In the genomic region with DNA sequence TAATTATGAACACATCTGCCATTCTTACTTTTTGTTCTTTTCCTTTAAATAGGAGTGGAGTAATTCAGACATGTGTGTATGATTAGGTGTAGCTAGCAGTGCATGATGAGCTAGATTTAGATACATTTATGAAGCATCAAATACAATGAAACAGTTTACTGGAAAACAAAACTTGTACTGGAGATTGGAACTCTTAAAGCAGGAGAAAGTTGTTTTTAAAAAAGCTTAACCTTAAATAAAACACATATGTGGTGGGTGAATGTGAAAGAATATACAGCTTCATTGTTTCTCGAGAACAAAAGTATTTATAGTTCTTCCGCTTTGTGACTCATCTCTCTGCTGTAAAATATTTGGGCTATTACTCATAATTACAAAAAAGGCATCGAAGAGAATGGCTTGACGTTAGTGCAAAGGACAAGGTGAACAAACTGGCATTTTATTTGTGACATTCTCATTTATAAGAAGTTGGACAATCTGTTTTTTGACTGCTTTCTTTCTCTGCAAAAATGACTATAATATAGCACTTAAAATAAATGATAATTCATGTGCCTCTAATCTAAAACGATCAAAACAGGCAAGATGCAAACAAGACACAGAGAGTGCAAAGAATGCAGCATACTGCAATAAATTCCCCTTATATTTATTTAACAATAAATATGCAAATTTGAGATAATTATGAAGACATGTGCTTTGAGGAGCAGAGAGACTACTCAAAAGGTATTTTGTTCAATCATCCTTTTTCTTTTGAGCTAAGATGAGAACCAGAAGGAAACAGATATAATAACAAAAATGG, we compare ENCODE assay signal across 9 cellular contexts.
DNase-seq lines count a peak whose midpoint lies in the region; ATAC-seq and TF ChIP-seq lines count a peak whose summit lies in the region.
"Had no signal": no experiment of that assay in that cellular context is flagged by ENCODE, and none has a peak within 500 bp of the region (broad histone marks: within the 10 kb centered on the region; RNA-seq: fewer than 3 reads in every experiment).

No MANE protein-coding gene starts in this region.

- no peak overlapping the region for H3K4me3 Mint-ChIP-seq in neural crest cell

- no peaks in the 10 kb centered on the region for H3K27me3 Mint-ChIP-seq in neural crest cell (ENCODE audit: low read depth)

- no peak for TF ChIP-seq CTCF in SK-N-SH (IDR thresholded peaks at IDR 0.05)
- TF ChIP-seq CTCF in neural crest cell (conservative IDR thresholded peaks at IDR 0.05): no peak
- TF ChIP-seq CTCF in tibial artery (IDR thresholded peaks at IDR 0.05): no peak

- peak overlapping the region; percentile 40; the same call in 1 of the 2 replicates for H3K4me2 ChIP-seq in SK-N-SH

- H3K9me3 Mint-ChIP-seq in neural crest cell: peaks cover 8% of the 10 kb centered on the region

- peak in 1 of 2 experiments; percentile 68; a peak in 3 of 4 replicates for TF ChIP-seq EP300 in SK-N-SH (IDR thresholded peaks at IDR 0.05; ENCODE audit: borderline replicate concordance in 1 of 2, low read depth in 1 of 2, low read length in 1 of 2)

- H4K20me1 ChIP-seq in SK-N-SH (ENCODE audit: insufficient read depth): no peaks in the 10 kb centered on the region

- no peaks in the 10 kb centered on the region for H3K9me3 ChIP-seq in SK-N-SH
- no peaks in the 10 kb centered on the region for H3K9me3 ChIP-seq in tibial artery

- no peaks in the 10 kb centered on the region for H3K79me2 ChIP-seq in SK-N-SH (ENCODE audit: insufficient read depth)

- POLR2A ChIA-PET in SK-N-SH (lab: Yijun Ruan, JAX): no interaction called here

- H3K36me3 ChIP-seq in SK-N-SH (replicated peaks in 1 of 2; ENCODE audit: control insufficient read depth in 1 of 2, insufficient read depth in 2 of 2, low read length in 1 of 2): no peaks in the 10 kb centered on the region
- H3K36me3 ChIP-seq in tibial artery: no peaks in the 10 kb centered on the region

- peaks cover 3% of the 10 kb centered on the region for H3K36me3 Mint-ChIP-seq in neural crest cell (ENCODE audit: low read depth)

- H3K9me2 ChIP-seq in SK-N-SH: no peaks in the 10 kb centered on the region

- DNase-seq in SK-N-SH: no peak
- DNase-seq in neural crest cell (ENCODE audit: low read depth, low spot score): no peak
- DNase-seq in NCI-H446 (lab: John Stamatoyannopoulos, UW): no peak
- DNase-seq in tibial artery: no peak
- no peak for DNase-seq in activated naive CD4-positive, alpha-beta T cell (lab: John Stamatoyannopoulos, UW)
- no peak for DNase-seq in C1 segment of cervical spinal cord (lab: John Stamatoyannopoulos, UW)

- H3K27me3 ChIP-seq in SK-N-SH (ENCODE audit: insufficient read depth): no peaks in the 10 kb centered on the region
- no peaks in the 10 kb centered on the region for H3K27me3 ChIP-seq in tibial artery

- peak overlapping the region; percentile 85 to 91; a peak in 3 of 4 replicates for H3K27ac ChIP-seq in SK-N-SH (ENCODE audit: low read depth in 2 of 2, low read length in 1 of 2)
- H3K27ac ChIP-seq in tibial artery: no peak overlapping the region

- H3K4me1 Mint-ChIP-seq in neural crest cell: peaks cover 35% of the 10 kb centered on the region

- H3K4me1 ChIP-seq in SK-N-SH (ENCODE audit: control insufficient read depth in 1 of 2, insufficient read depth in 2 of 2, low read depth in 1 of 2, low read length in 1 of 2) (peaks cover 0 to 21% of the 10 kb centered on the region in 2 experiments), tibial artery (peaks cover 0 to 24% (median 12%) of the 10 kb centered on the region in 4 donors)

- 7% methylated on average over 5 of the region's 5 CpGs for WGBS in SK-N-SH (ENCODE audit: low lambda C conversion rate)

- no peak for TF ChIP-seq RAD21 in SK-N-SH (IDR thresholded peaks at IDR 0.05; ENCODE audit: low read length)

- intact Hi-C loops in tibial artery (cut with DNase I; ENCODE audit: low total_unique reads): no loop called here

- peaks cover 19% of the 10 kb centered on the region for H3F3A ChIP-seq in SK-N-SH (replicated peaks; ENCODE audit: insufficient read depth)

- CTCF ChIA-PET in SK-N-SH (lab: Yijun Ruan, JAX): interaction anchor here (0.6 kb wide), 1 partner anchor 333 kb away, joined by 3 read pairs; no protein-coding TSS in a partner anchor

- peak overlapping the region; percentile 58; the same call in 1 of the 2 replicates for H3K9ac ChIP-seq in SK-N-SH

- peak overlapping the region; percentile 74 for H2AFZ ChIP-seq in SK-N-SH (ENCODE audit: low read depth)

- H3K27ac Mint-ChIP-seq in neural crest cell (ENCODE audit: unreplicated experiment): peak overlapping the region; percentile 28

- H3K4me3 ChIP-seq in SK-N-SH (ENCODE audit: low read depth in 2 of 2, low read length in 1 of 2): peak overlapping the region; percentile 18 to 26; a peak in 2 of 4 replicates
- no peak overlapping the region for H3K4me3 ChIP-seq in tibial artery
- H3K4me3 ChIP-seq: skin epidermis had no signal

- ATAC-seq in GM18868 (IDR thresholded peaks at IDR 0.05; ENCODE audit: unreplicated experiment) (peak; percentile 91), HG03045 (IDR thresholded peaks at IDR 0.05; ENCODE audit: unreplicated experiment) (peak; percentile 75)

TF ChIP-seq in SK-N-SH, 30 proteins besides CTCF, POLR2A, EP300 and RAD21:
- TF ChIP-seq, protein P1, sequence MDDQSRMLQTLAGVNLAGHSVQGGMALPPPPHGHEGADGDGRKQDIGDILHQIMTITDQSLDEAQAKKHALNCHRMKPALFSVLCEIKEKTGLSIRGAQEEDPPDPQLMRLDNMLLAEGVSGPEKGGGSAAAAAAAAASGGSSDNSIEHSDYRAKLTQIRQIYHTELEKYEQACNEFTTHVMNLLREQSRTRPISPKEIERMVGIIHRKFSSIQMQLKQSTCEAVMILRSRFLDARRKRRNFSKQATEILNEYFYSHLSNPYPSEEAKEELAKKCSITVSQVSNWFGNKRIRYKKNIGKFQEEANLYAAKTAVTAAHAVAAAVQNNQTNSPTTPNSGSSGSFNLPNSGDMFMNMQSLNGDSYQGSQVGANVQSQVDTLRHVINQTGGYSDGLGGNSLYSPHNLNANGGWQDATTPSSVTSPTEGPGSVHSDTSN (IDR thresholded peaks at IDR 0.05): peak; percentile 45; the same call in 1 of the 2 replicates
- TF ChIP-seq ZBTB33 (IDR thresholded peaks at IDR 0.05; ENCODE audit: borderline replicate concordance, low read depth): no peak
- no peak for TF ChIP-seq USF1 (IDR thresholded peaks at IDR 0.05; ENCODE audit: borderline replicate concordance, low read depth)
- TF ChIP-seq JUND (IDR thresholded peaks at IDR 0.05): peak; percentile 96
- TF ChIP-seq GATA2 (CRISPR knock-in tag; IDR thresholded peaks at IDR 0.05): no peak
- TF ChIP-seq, protein P2, sequence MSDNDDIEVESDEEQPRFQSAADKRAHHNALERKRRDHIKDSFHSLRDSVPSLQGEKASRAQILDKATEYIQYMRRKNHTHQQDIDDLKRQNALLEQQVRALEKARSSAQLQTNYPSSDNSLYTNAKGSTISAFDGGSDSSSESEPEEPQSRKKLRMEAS (IDR thresholded peaks at IDR 0.05; ENCODE audit: low read depth): no peak
- no peak for TF ChIP-seq SIN3A (IDR thresholded peaks at IDR 0.05; ENCODE audit: borderline replicate concordance, low read depth, low read length)
- TF ChIP-seq MEF2A (IDR thresholded peaks at IDR 0.05; ENCODE audit: borderline replicate concordance, low read depth): peak; percentile 97
- TF ChIP-seq FOSL2 (IDR thresholded peaks at IDR 0.05; ENCODE audit: borderline replicate concordance, low read depth): peak; percentile 97
- TF ChIP-seq TEAD4 (IDR thresholded peaks at IDR 0.05; ENCODE audit: borderline replicate concordance, insufficient read depth): peak; percentile 72; the same call in 1 of the 2 replicates
- peak; percentile 9; the same call in 1 of the 2 replicates for TF ChIP-seq NFIC (IDR thresholded peaks at IDR 0.05; ENCODE audit: borderline replicate concordance)
- no peak for TF ChIP-seq FOXM1 (IDR thresholded peaks at IDR 0.05; ENCODE audit: low read depth)
- TF ChIP-seq ELF1 (IDR thresholded peaks at IDR 0.05): peak; percentile 36; the same call in 1 of the 2 replicates
- TF ChIP-seq POLR2AphosphoS5 (IDR thresholded peaks at IDR 0.05; ENCODE audit: low read depth, low read length): peak; percentile 34; the same call in 1 of the 2 replicates
- TF ChIP-seq TCF12 (IDR thresholded peaks at IDR 0.05): peak; percentile 88
- peak; percentile 6; the same call in 1 of the 2 replicates for TF ChIP-seq RXRA (IDR thresholded peaks at IDR 0.05; ENCODE audit: borderline replicate concordance, low read depth)
- TF ChIP-seq, protein P3, sequence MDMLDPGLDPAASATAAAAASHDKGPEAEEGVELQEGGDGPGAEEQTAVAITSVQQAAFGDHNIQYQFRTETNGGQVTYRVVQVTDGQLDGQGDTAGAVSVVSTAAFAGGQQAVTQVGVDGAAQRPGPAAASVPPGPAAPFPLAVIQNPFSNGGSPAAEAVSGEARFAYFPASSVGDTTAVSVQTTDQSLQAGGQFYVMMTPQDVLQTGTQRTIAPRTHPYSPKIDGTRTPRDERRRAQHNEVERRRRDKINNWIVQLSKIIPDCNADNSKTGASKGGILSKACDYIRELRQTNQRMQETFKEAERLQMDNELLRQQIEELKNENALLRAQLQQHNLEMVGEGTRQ (IDR thresholded peaks at IDR 0.05; ENCODE audit: borderline replicate concordance, low read depth, low read length): no peak
- TF ChIP-seq GABPA (IDR thresholded peaks at IDR 0.05; ENCODE audit: low read depth): no peak

Comparison
In these comparisons a context has a peak if more than half of its experiments do, and no peak if none do; other contexts are left out.
1. H3K27ac ChIP-seq: peak in SK-N-SH (2 of 2); none in tibial artery (0 of 2).
2. H3K4me3 ChIP-seq: peak in SK-N-SH (2 of 2); none in tibial artery (0 of 2).